In the genomic region with DNA sequence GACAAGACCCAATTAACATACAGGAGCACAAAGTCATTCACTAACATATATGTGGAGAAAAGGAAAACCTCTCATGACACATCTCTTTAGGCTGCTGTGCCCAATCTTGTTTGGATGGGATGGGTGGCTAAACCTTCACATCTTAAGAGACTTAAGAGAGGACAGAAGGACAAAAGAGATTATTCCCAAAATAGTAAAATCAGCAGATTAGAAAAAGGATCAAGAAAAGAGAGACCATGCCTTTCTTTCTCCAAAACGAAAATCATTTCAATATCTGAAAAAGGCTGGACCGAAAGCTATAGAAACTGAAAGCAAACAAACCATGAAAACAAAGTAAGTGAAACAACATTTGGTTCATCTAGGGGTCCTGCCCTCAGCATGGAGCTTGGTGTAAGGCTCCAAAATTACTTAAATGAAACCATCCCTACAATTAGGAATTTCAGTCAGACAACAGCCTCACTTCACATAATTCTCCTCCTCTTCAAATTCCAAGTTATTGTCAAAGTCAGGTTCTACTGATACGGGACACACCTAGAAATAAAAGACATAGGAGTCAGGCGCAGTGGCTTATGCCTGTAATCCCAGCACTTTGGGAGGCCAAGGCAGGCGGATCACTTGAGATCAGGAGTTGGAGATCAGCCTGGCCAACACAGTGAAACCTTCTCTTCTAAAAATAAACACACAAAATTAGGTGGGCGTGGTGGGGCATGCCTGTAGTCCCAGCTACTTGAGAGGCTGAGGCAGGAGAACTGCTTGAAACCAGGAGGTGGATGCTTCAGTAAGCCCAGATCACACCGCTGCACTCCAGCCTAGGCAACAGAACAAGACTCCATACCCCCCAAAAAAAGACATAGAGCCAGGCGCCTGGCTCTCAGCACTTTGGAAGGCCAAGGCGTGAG, we compare ENCODE assay signal across 9 cellular contexts. TPM values are rescaled to one million over a fixed set of nuclear protein-coding genes. Genes with fewer than 3 reads are reported as not detected.
DNase-seq lines count a peak whose midpoint lies in the region; ATAC-seq and TF ChIP-seq lines count a peak whose summit lies in the region.
"Had no signal": no experiment of that assay in that cellular context is flagged by ENCODE, and none has a peak within 500 bp of the region (broad histone marks: within the 10 kb centered on the region; RNA-seq: fewer than 3 reads in every experiment).

No MANE protein-coding gene starts in this region.

- H3K9me3 ChIP-seq in BLaER1 treated with 17β-estradiol and CSF1 and Interleukin-3, amounts not matched to agents 10 nM and 100 nM (replicated peaks in 1 of 11): no peaks in the 10 kb centered on the region
- H3K9me3 ChIP-seq in IMR-90 (ENCODE audit: control insufficient read depth, insufficient read depth, low read length): no peaks in the 10 kb centered on the region
- no peaks in the 10 kb centered on the region for H3K9me3 ChIP-seq in mammary epithelial cell (replicated peaks; ENCODE audit: insufficient read depth, low read length)

- H3K27me3 ChIP-seq in BLaER1 treated with 17β-estradiol and CSF1 and Interleukin-3, amounts not matched to agents 10 nM and 100 nM: no peaks in the 10 kb centered on the region
- H3K27me3 ChIP-seq in IMR-90 (ENCODE audit: control insufficient read depth, insufficient read depth, low read length) (no peaks in the 10 kb centered on the region), mammary epithelial cell (ENCODE audit: insufficient read depth, low read length) (no peaks in the 10 kb centered on the region)

- no peak overlapping the region for H3K14ac ChIP-seq in IMR-90 (replicated peaks; ENCODE audit: low read depth, low read length)

- no peaks in the 10 kb centered on the region for H3K27me3 Mint-ChIP-seq in naive B cell

- POLR2A ChIA-PET in IMR-90 (lab: Charles Lee; ENCODE audit: unreplicated experiment): interaction anchor here (0.6 kb wide), 1 partner anchor 28 kb away, joined by 3 read pairs; no protein-coding TSS in a partner anchor

- no peak overlapping the region for H4K5ac ChIP-seq in IMR-90 (ENCODE audit: low read depth, low read length)

- ATAC-seq in IMR-90 (ENCODE audit: low read depth) (no peak), naive B cell (ENCODE audit: low read depth in 2 of 2) (no peak), HG02981 (IDR thresholded peaks at IDR 0.05; ENCODE audit: unreplicated experiment) (no peak)
- ATAC-seq: Panc1 had no signal

- CTCF ChIA-PET in IMR-90 (lab: Yijun Ruan, JAX): interaction anchor here (1.7 kb wide), 1 partner anchor 29 kb away, joined by 4 read pairs; no protein-coding TSS in a partner anchor
- CTCF ChIA-PET in mammary epithelial cell (lab: Charles Lee; ENCODE audit: low non-redundant PET): no interaction called here

- peaks cover 52 to 88% (median 60%) of the 10 kb centered on the region in 3 donors for H3K4me1 Mint-ChIP-seq in naive B cell

- H3K23ac ChIP-seq in IMR-90 (ENCODE audit: low read depth, low read length): peak overlapping the region; percentile 69; the same call in 1 of the 2 replicates

- BruUV-seq in IMR-90 (replicated peaks; lab: Mats Ljungman, UMichigan): no TSS peak
- no TSS peak for BruUV-seq in mammary epithelial cell (replicated peaks; lab: Mats Ljungman, UMichigan)

- H2BK5ac ChIP-seq in IMR-90 (ENCODE audit: low read depth, low read length, poor library complexity, severe bottlenecking): no peak overlapping the region

- in situ Hi-C loops in IMR-90 (cut with MboI; ENCODE audit: low sequenced_read_pairs) (no loop called here), mammary epithelial cell (cut with MboI; ENCODE audit: low sequenced_read_pairs in 2 of 2) (no loop called here)

- H3K79me2 ChIP-seq in mammary epithelial cell (ENCODE audit: insufficient read depth, low read length): peaks cover 99% of the 10 kb centered on the region

- no peak overlapping the region for H4K91ac ChIP-seq in IMR-90 (ENCODE audit: insufficient read depth, low read depth, low read length)

- H3K27ac Mint-ChIP-seq in naive B cell: peak overlapping the region in 5 of 6 donors; percentile 58 to 97 (median 85)

- no peak overlapping the region; the same call in 1 of the 2 replicates for H3K4ac ChIP-seq in IMR-90 (ENCODE audit: low read depth, low read length)

- no peak overlapping the region for H3K18ac ChIP-seq in IMR-90 (ENCODE audit: low read depth, low read length)

- no peak for TF ChIP-seq RAD21 in IMR-90 (IDR thresholded peaks at IDR 0.05; ENCODE audit: low read length)

- peak overlapping the region; percentile 50 to 98 (median 93) for H3K4me2 ChIP-seq in BLaER1 treated with 17β-estradiol and CSF1 and Interleukin-3, amounts not matched to agents 10 nM and 100 nM
- H3K4me2 ChIP-seq in IMR-90 (ENCODE audit: low read depth, low read length) (peak overlapping the region; percentile 58; the same call in 1 of the 2 replicates), mammary epithelial cell (ENCODE audit: insufficient read depth, low read depth, low read length) (peak overlapping the region; percentile 10)

- H3K4me1 ChIP-seq in BLaER1 treated with 17β-estradiol and CSF1 and Interleukin-3, amounts not matched to agents 10 nM and 100 nM: peaks cover 52 to 91% (median 57%) of the 10 kb centered on the region in 10 experiments
- H3K4me1 ChIP-seq in IMR-90 (ENCODE audit: control insufficient read depth, insufficient read depth, low read length) (peaks cover 14% of the 10 kb centered on the region), mammary epithelial cell (ENCODE audit: insufficient read depth, low read length) (peaks cover 49% of the 10 kb centered on the region)

- TF ChIP-seq CTCF in IMR-90 (conservative IDR thresholded peaks at IDR 0.05; ENCODE audit: low read depth, low read length) (no peak), mammary epithelial cell (conservative IDR thresholded peaks at IDR 0.05 in 1 of 2, IDR thresholded peaks at IDR 0.05 in 1 of 2; ENCODE audit: extremely low read depth in 1 of 2, insufficient read depth in 1 of 2, low read depth in 1 of 2, low read length in 2 of 2) (no peak)

- H2AK9ac ChIP-seq in IMR-90 (replicated peaks; ENCODE audit: low read depth, low read length, poor library complexity): no peak overlapping the region

- H3K27ac ChIP-seq in BLaER1 treated with 17β-estradiol and CSF1 and Interleukin-3, amounts not matched to agents 10 nM and 100 nM: peak overlapping the region in 7 of 11 experiments; percentile 7 to 28 (median 13); a peak in 11 of 22 replicates
- H3K27ac ChIP-seq in IMR-90 (ENCODE audit: insufficient read depth, low read length): no peak overlapping the region
- no peak overlapping the region for H3K27ac ChIP-seq in mammary epithelial cell (ENCODE audit: insufficient read depth, low read depth, low read length)

- H2AK5ac ChIP-seq in IMR-90 (ENCODE audit: low read depth, low read length): no peak overlapping the region

- DNase-seq in IMR-90: no peak
- DNase-seq in mammary epithelial cell: no peak
- DNase-seq in naive B cell: no peak
- no peak for DNase-seq in hippocampal formation (lab: John Stamatoyannopoulos, UW)
- no peak for DNase-seq in T-helper 9 cell
- no peak for DNase-seq in GM19238 (ENCODE audit: insufficient read length, low spot score)

- H3K4me3 Mint-ChIP-seq in naive B cell: peak overlapping the region; percentile 34 to 82 (median 63)

- H4K8ac ChIP-seq in IMR-90 (ENCODE audit: low read depth in 2 of 2, low read length in 2 of 2): no peak overlapping the region

- peaks cover 0 to 5% of the 10 kb centered on the region in 2 donors for H3K36me3 Mint-ChIP-seq in naive B cell

- no peaks in the 10 kb centered on the region for H3K9me3 Mint-ChIP-seq in naive B cell

- peaks cover 5 to 43% of the 10 kb centered on the region in 2 experiments; a peak in 2 of 4 replicates for H3K79me1 ChIP-seq in IMR-90 (ENCODE audit: low read depth in 1 of 2, low read length in 2 of 2)

- peaks cover 9% of the 10 kb centered on the region for H3K9me1 ChIP-seq in IMR-90 (ENCODE audit: insufficient read depth, low read length)

- peaks cover 0 to 50% (median 27%) of the 10 kb centered on the region in 11 experiments; a peak in 14 of 22 replicates for H3K36me3 ChIP-seq in BLaER1 treated with 17β-estradiol and CSF1 and Interleukin-3, amounts not matched to agents 10 nM and 100 nM
- H3K36me3 ChIP-seq in IMR-90 (ENCODE audit: control insufficient read depth, insufficient read depth, low read length) (peaks cover 1% of the 10 kb centered on the region; the same call in 1 of the 2 replicates), mammary epithelial cell (ENCODE audit: insufficient read depth, low read length) (peaks cover 4% of the 10 kb centered on the region)

- H2AFZ ChIP-seq in IMR-90 (replicated peaks; ENCODE audit: low read length, poor library complexity) (no peak overlapping the region), mammary epithelial cell (ENCODE audit: low read depth, low read length) (no peak overlapping the region)

- no peak overlapping the region for H2BK20ac ChIP-seq in IMR-90 (ENCODE audit: low read depth, low read length)

- intact Hi-C loops in IMR-90 (cut with micrococcal nuclease): no loop called here
- intact Hi-C loops in mammary epithelial cell (cut with micrococcal nuclease): no loop called here

- TF ChIP-seq POLR2A in IMR-90 (IDR thresholded peaks at IDR 0.05; ENCODE audit: low read depth, low read length): no peak

- no peak overlapping the region for H2BK15ac ChIP-seq in IMR-90 (ENCODE audit: low read depth, low read length)

- no peak overlapping the region for H3K56ac ChIP-seq in IMR-90 (ENCODE audit: extremely low read depth, insufficient read depth, low read length)

- peaks cover 93 to 98% (median 96%) of the 10 kb centered on the region in 11 experiments; a peak in 21 of 22 replicates for H4K20me1 ChIP-seq in BLaER1 treated with 17β-estradiol and CSF1 and Interleukin-3, amounts not matched to agents 10 nM and 100 nM
- peaks cover 72% of the 10 kb centered on the region for H4K20me1 ChIP-seq in IMR-90 (ENCODE audit: insufficient read depth, low read length)
- peaks cover 16% of the 10 kb centered on the region for H4K20me1 ChIP-seq in mammary epithelial cell (ENCODE audit: insufficient read depth, low read length)

- peak overlapping the region in 9 of 11 experiments; percentile 10 to 42 (median 25); a peak in 10 of 22 replicates for H3K9ac ChIP-seq in BLaER1 treated with 17β-estradiol and CSF1 and Interleukin-3, amounts not matched to agents 10 nM and 100 nM
- H3K9ac ChIP-seq in IMR-90 (ENCODE audit: low read depth, low read length) (no peak overlapping the region), mammary epithelial cell (ENCODE audit: insufficient read depth, low read length) (no peak overlapping the region)

- peak overlapping the region in 1 of 10 experiments; percentile 14; a peak in 2 of 20 replicates for H3K4me3 ChIP-seq in BLaER1 treated with 17β-estradiol and CSF1 and Interleukin-3, amounts not matched to agents 10 nM and 100 nM
- no peak overlapping the region for H3K4me3 ChIP-seq in IMR-90 (ENCODE audit: insufficient read depth, low read depth, low read length)
- H3K4me3 ChIP-seq in mammary epithelial cell (replicated peaks in 1 of 3; ENCODE audit: insufficient read depth in 1 of 3, low read depth in 2 of 3, low read length in 3 of 3): no peak overlapping the region

- dilution Hi-C loops in IMR-90 (cut with HindIII; ENCODE audit: low sequenced_read_pairs, unreplicated experiment) (no loop called here), mammary epithelial cell (cut with HindIII; ENCODE audit: low sequenced_read_pairs) (no loop called here)

- no peak overlapping the region for H2BK120ac ChIP-seq in IMR-90 (ENCODE audit: low read depth, low read length)

- WGBS in IMR-90 (ENCODE audit: extremely low coverage in 2 of 2, insufficient read length in 1 of 2), 2 experiments: 87% methylated on average over 3 of the region's 9 CpGs; no CpG with 5 or more reads in 1 of the 2 experiments
- 91% methylated on average over 9 of the region's 9 CpGs for WGBS in mammary epithelial cell (ENCODE audit: low coverage, missing lambda C conversion rate)

RNA-seq across cellular contexts. Expression of a gene that starts 5.2 kb away (rescaled TPM):
- 138 and 189 TPM in 2 replicates for total RNA-seq in IMR-90 (2012; rRNA removed)
- polyA plus RNA-seq in IMR-90 (2012; rRNA removed): 51.1 and 61.7 TPM in 2 replicates
- polyA plus RNA-seq in IMR-90 (2012; cell fraction: cytosol; rRNA removed): 17.9 and 21.7 TPM in 2 replicates
- polyA plus RNA-seq in IMR-90 (2012; cell fraction: nucleus; rRNA removed; ENCODE audit: low replicate concordance): 14.0 and 58.9 TPM in 2 replicates
- 100 to 1,000 TPM in 1 of 2 donors, 10 to 100 TPM in 1; 96.7 to 241 TPM for total RNA-seq in mammary epithelial cell
- 65.8 TPM for polyA plus RNA-seq in mammary epithelial cell
- polyA minus RNA-seq in mammary epithelial cell: 90.8 TPM
- polyA plus RNA-seq in naive B cell (ENCODE audit: low read depth in 6 of 6): 100 to 1,000 TPM; 219 to 401 (median 239) TPM

RNA-seq across cellular contexts. Expression of a gene that starts 58.1 kb away (rescaled TPM):
- total RNA-seq in IMR-90 (2012; rRNA removed) (1.8 and 2.5 TPM in 2 replicates), mammary epithelial cell (10 to 100 TPM in 1 of 2 donors, 1 to 10 TPM in 1; 2.0 to 22.0 TPM)
- polyA plus RNA-seq in IMR-90 (2012; rRNA removed) (3.8 and 4.8 TPM in 2 replicates), mammary epithelial cell (3.1 TPM), naive B cell (ENCODE audit: low read depth in 6 of 6) (100 to 1,000 TPM in 2 of 6 donors, 10 to 100 TPM in 4; 56.3 to 220 (median 95.9) TPM)
- 2.9 and 15.4 TPM in 2 replicates for polyA plus RNA-seq in IMR-90 (2012; cell fraction: cytosol; rRNA removed)
- 61.4 and 76.2 TPM in 2 replicates for polyA plus RNA-seq in IMR-90 (2012; cell fraction: nucleus; rRNA removed; ENCODE audit: low replicate concordance)
- 11.6 TPM for polyA minus RNA-seq in mammary epithelial cell

Comparison
In these comparisons a context has a peak if more than half of its experiments do, and no peak if none do; other contexts are left out.
1. H3K27ac ChIP-seq: peak in BLaER1 treated with 17β-estradiol and CSF1 and Interleukin-3, amounts not matched to agents 10 nM and 100 nM (7 of 11); none in IMR-90 (single experiment) and mammary epithelial cell (single experiment).
2. H3K4me2 ChIP-seq: peak in every context shown above with its lines; median percentile 93 in BLaER1 treated with 17β-estradiol and CSF1 and Interleukin-3, amounts not matched to agents 10 nM and 100 nM; 58 in IMR-90; 10 in mammary epithelial cell.
3. H3K9ac ChIP-seq: peak in BLaER1 treated with 17β-estradiol and CSF1 and Interleukin-3, amounts not matched to agents 10 nM and 100 nM (9 of 11); none in IMR-90 (single experiment) and mammary epithelial cell (single experiment).